Comparison of ENCODE assay signal across 23 cellular contexts in genomic region chr1:53410691-53411090, GRCh38. TPM values are rescaled to one million over a fixed set of nuclear protein-coding genes. Genes with fewer than 3 reads are reported as not detected.
DNase-seq lines count a peak whose midpoint lies in the region; ATAC-seq and TF ChIP-seq lines count a peak whose summit lies in the region.
"Had no signal": no experiment of that assay in that cellular context is flagged by ENCODE, and none has a peak within 500 bp of the region (broad histone marks: within the 10 kb centered on the region; RNA-seq: fewer than 3 reads in every experiment).

No MANE protein-coding gene starts in this region.

- intact Hi-C loops in CD4-positive, alpha-beta T cell (cut with DNase I, micrococcal nuclease) = no loop called here
- intact Hi-C loops in activated CD8-positive, alpha-beta T cell treated with anti-CD3 and anti-CD28 coated beads for 36 hours (cut with micrococcal nuclease) = no loop called here
- intact Hi-C loops in thyroid gland (cut with DNase I) (no loop called here), spleen (cut with DNase I; ENCODE audit: low total_unique reads) (no loop called here)

- no peak overlapping the region for H3K4me3 Mint-ChIP-seq in CD4-positive, alpha-beta T cell
- no peak overlapping the region for H3K4me3 Mint-ChIP-seq in activated CD8-positive, alpha-beta T cell treated with anti-CD3 and anti-CD28 coated beads for 36 hours

- no peak for TF ChIP-seq CTCF in CD4-positive, alpha-beta T cell (IDR thresholded peaks at IDR 0.05)
- no peak for TF ChIP-seq CTCF in activated CD8-positive, alpha-beta T cell treated with anti-CD3 and anti-CD28 coated beads for 36 hours (IDR thresholded peaks at IDR 0.05)
- no peak for TF ChIP-seq CTCF in thyroid gland (IDR thresholded peaks at IDR 0.05)
- TF ChIP-seq CTCF in spleen (IDR thresholded peaks at IDR 0.05 in 8 of 11, conservative IDR thresholded peaks at IDR 0.05 in 3 of 11) = no peak

- H3K27ac Mint-ChIP-seq in CD4-positive, alpha-beta T cell = peak overlapping the region; percentile 90
- peak overlapping the region; percentile 77 for H3K27ac Mint-ChIP-seq in activated CD8-positive, alpha-beta T cell treated with anti-CD3 and anti-CD28 coated beads for 36 hours

- no peaks in the 10 kb centered on the region for H3K36me3 Mint-ChIP-seq in CD4-positive, alpha-beta T cell (ENCODE audit: low read depth)
- no peaks in the 10 kb centered on the region for H3K36me3 Mint-ChIP-seq in activated CD8-positive, alpha-beta T cell treated with anti-CD3 and anti-CD28 coated beads for 36 hours (ENCODE audit: low read depth)

- no peak overlapping the region for H3K4me3 ChIP-seq in thyroid gland (replicated peaks in 1 of 3)
- no peak overlapping the region for H3K4me3 ChIP-seq in spleen
- H3K4me3 ChIP-seq: A549, right atrium auricular region had no signal

- WGBS in thyroid gland, 2 donors = 89% methylated on average over 8 of the region's 8 CpGs
- 86 to 96% (median 92%) methylated on average over 8 of the region's 8 CpGs for WGBS in spleen, 5 donors

- H3K4me1 Mint-ChIP-seq in CD4-positive, alpha-beta T cell (ENCODE audit: low read depth) = peaks cover 46% of the 10 kb centered on the region
- peaks cover 56% of the 10 kb centered on the region for H3K4me1 Mint-ChIP-seq in activated CD8-positive, alpha-beta T cell treated with anti-CD3 and anti-CD28 coated beads for 36 hours (ENCODE audit: low read depth)

- DNase-seq in NCI-H748 (lab: John Stamatoyannopoulos, UW; ENCODE audit: unreplicated experiment) = peak; percentile 14
- no peak for DNase-seq in NCI-H748 treated with DMSO at 0.1 percent for 48 hours (lab: John Stamatoyannopoulos, UW)
- DNase-seq in CD4-positive, alpha-beta T cell = no peak
- no peak for DNase-seq in activated CD8-positive, alpha-beta T cell treated with anti-CD3 and anti-CD28 coated beads for 36 hours
- peak; percentile 43 for DNase-seq in islet precursor cell
- DNase-seq in thyroid gland = no peak
- no peak for DNase-seq in GM03348 (ENCODE audit: low spot score)
- no peak for DNase-seq in spleen
- DNase-seq: C1 segment of cervical spinal cord, dermis blood vessel endothelial cell, foreskin keratinocyte, hippocampal formation, NCI-H1105, nucleus accumbens, SIG-M5 had no signal

- no peak for ATAC-seq in CD4-positive, alpha-beta T cell (ENCODE audit: poor library complexity)
- no peak for ATAC-seq in activated CD8-positive, alpha-beta T cell treated with anti-CD3 and anti-CD28 coated beads for 36 hours
- ATAC-seq: A549 had no signal

- H3K27me3 Mint-ChIP-seq in CD4-positive, alpha-beta T cell = no peaks in the 10 kb centered on the region
- no peaks in the 10 kb centered on the region for H3K27me3 Mint-ChIP-seq in activated CD8-positive, alpha-beta T cell treated with anti-CD3 and anti-CD28 coated beads for 36 hours

- H3K4me1 ChIP-seq in thyroid gland (peaks cover 14 to 31% of the 10 kb centered on the region in 2 donors), spleen (peaks cover 0 to 24% (median 0%) of the 10 kb centered on the region in 6 donors)
- H3K4me1 ChIP-seq: foreskin keratinocyte, right atrium auricular region had no signal

- POLR2A ChIA-PET in CD4-positive, alpha-beta T cell (lab: Charles Lee) = no interaction called here
- POLR2A ChIA-PET in activated CD8-positive, alpha-beta T cell treated with anti-CD3 and anti-CD28 coated beads for 36 hours (lab: Charles Lee) = interaction anchor here (1.2 kb wide), 1 partner anchor 84 kb away, joined by 3 read pairs; no protein-coding TSS in a partner anchor

- H3K27ac ChIP-seq in CD4-positive, alpha-beta T cell (ENCODE audit: low read depth, low read length) = no peak overlapping the region
- no peak overlapping the region for H3K27ac ChIP-seq in thyroid gland
- peak overlapping the region in 2 of 8 donors; percentile 19 to 66 for H3K27ac ChIP-seq in spleen
- H3K27ac ChIP-seq: A549, foreskin keratinocyte, right atrium auricular region, VCaP had no signal

- CTCF ChIA-PET in CD4-positive, alpha-beta T cell (lab: Charles Lee) = no interaction called here
- CTCF ChIA-PET in activated CD8-positive, alpha-beta T cell treated with anti-CD3 and anti-CD28 coated beads for 36 hours (lab: Charles Lee) = interaction anchor here (9.5 kb wide), 1 partner anchor 17 kb away, joined by 60 read pairs; no protein-coding TSS in a partner anchor

- no peak for TF ChIP-seq POLR2A in thyroid gland (IDR thresholded peaks at IDR 0.05)
- TF ChIP-seq POLR2A in spleen (IDR thresholded peaks at IDR 0.05) = no peak

- no peaks in the 10 kb centered on the region for H3K9me3 Mint-ChIP-seq in CD4-positive, alpha-beta T cell
- no peaks in the 10 kb centered on the region for H3K9me3 Mint-ChIP-seq in activated CD8-positive, alpha-beta T cell treated with anti-CD3 and anti-CD28 coated beads for 36 hours

- no peaks in the 10 kb centered on the region for H3K36me3 ChIP-seq in thyroid gland
- no peaks in the 10 kb centered on the region for H3K36me3 ChIP-seq in spleen
- H3K36me3 ChIP-seq: right atrium auricular region had no signal

- no peaks in the 10 kb centered on the region for H3K9me3 ChIP-seq in CD4-positive, alpha-beta T cell (ENCODE audit: control insufficient read depth, low read length)
- H3K9me3 ChIP-seq in thyroid gland = no peaks in the 10 kb centered on the region
- H3K9me3 ChIP-seq in spleen = no peaks in the 10 kb centered on the region
- H3K9me3 ChIP-seq: A549, right atrium auricular region had no signal

- H3K27me3 ChIP-seq in CD4-positive, alpha-beta T cell (ENCODE audit: control insufficient read depth, insufficient read depth, low read length) = no peaks in the 10 kb centered on the region
- H3K27me3 ChIP-seq in thyroid gland = no peaks in the 10 kb centered on the region
- H3K27me3 ChIP-seq in spleen (replicated peaks in 1 of 7) = peaks cover 0 to 16% (median 0%) of the 10 kb centered on the region in 7 donors
- H3K27me3 ChIP-seq: right atrium auricular region had no signal

RNA-seq across cellular contexts. Expression of gene DMRTB1, which starts 48.5 kb away (rescaled TPM):
- not detected for total RNA-seq in CD4-positive, alpha-beta T cell
- not detected for total RNA-seq in activated CD8-positive, alpha-beta T cell treated with anti-CD3 and anti-CD28 coated beads for 36 hours
- total RNA-seq in thyroid gland (under 1 TPM in 1 of 4 donors, not detected in 3; 0.27 TPM), spleen (not detected)
- not detected for polyA plus RNA-seq in spleen
- total RNA-seq: bronchial epithelial cell; dermis blood vessel endothelial cell; epithelial cell of proximal tubule; foreskin keratinocyte; G401; lower leg skin; right atrium auricular region; T-helper 2 cell treated with Interferon-gamma antibody and Interleukin-4, amounts not matched to agents 100 ng/mL and 5 ng/mL, for 36 hours had no signal
- polyA plus RNA-seq: A549, foreskin keratinocyte had no signal

Comparison
In these comparisons a context has a peak if more than half of its experiments do, and no peak if none do; other contexts are left out.
1. DNase-seq: peak in NCI-H748 (single experiment) and islet precursor cell (single experiment); none in NCI-H748 treated with DMSO at 0.1 percent for 48 hours (single experiment), CD4-positive, alpha-beta T cell (0 of 10), activated CD8-positive, alpha-beta T cell treated with anti-CD3 and anti-CD28 coated beads for 36 hours (single experiment), thyroid gland (0 of 2), GM03348 (single experiment) and spleen (single experiment).